Comparison of ENCODE assay signal across 22 cellular contexts in the genomic region with DNA sequence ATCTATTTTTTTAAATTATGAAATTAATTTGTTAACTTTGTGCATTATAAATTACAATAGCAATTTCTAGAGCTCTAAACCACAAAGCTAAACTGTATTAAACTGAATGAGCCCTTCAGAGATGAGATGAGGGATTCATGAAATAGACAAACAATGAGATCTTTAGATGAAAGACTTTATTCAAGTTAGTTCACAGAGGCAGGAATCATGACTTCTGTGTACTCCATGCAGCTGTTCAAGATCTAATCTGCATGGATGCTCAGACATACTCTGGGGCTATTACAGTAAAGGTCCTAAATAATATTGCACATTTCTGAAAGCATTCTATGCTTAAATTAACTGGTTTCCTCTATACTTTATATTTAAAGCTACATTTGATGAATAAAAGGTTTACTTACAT.
"Had no signal": no experiment of that assay in that cellular context is flagged by ENCODE, and none has a peak within 500 bp of the region (broad histone marks: within the 10 kb centered on the region; RNA-seq: fewer than 3 reads in every experiment).

No MANE protein-coding gene starts in this region.

- H3K4me2 ChIP-seq: smooth muscle cell had no signal

- H3K4me3 Mint-ChIP-seq: activated CD8-positive, alpha-beta T cell treated with anti-CD3 and anti-CD28 coated beads for 36 hours; activated T-cell treated with anti-CD3 and anti-CD28 coated beads, Interleukin-2, amount 50 U/mL, for 4 hours; effector memory CD8-positive, alpha-beta T cell; memory B cell; natural killer cell treated with Interleukin-12 subunit alpha and Interleukin-12 subunit beta and Interleukin-15 and Interleukin-18, amount 100 ng/mL, for 72 hours; WTC11 had no signal

- H3K4me1 Mint-ChIP-seq: WTC11 had no signal

- H3K27ac Mint-ChIP-seq: activated CD8-positive, alpha-beta T cell treated with anti-CD3 and anti-CD28 coated beads for 36 hours; activated naive CD4-positive, alpha-beta T cell treated with anti-CD3 and anti-CD28 coated beads, Interleukin-2, amount 50 U/mL, for 72 hours; effector memory CD8-positive, alpha-beta T cell; progenitor cell of endocrine pancreas; WTC11 had no signal

- ATAC-seq: activated CD8-positive, alpha-beta T cell treated with anti-CD3 and anti-CD28 coated beads for 36 hours; activated naive CD4-positive, alpha-beta T cell treated with anti-CD3 and anti-CD28 coated beads, Interleukin-2, amount 50 U/mL, for 72 hours; activated T-cell treated with anti-CD3 and anti-CD28 coated beads, Interleukin-2, amount 50 U/mL, for 4 hours; body of pancreas; effector memory CD8-positive, alpha-beta T cell; left lung; natural killer cell treated with Interleukin-12 subunit alpha and Interleukin-12 subunit beta and Interleukin-15 and Interleukin-18, amount 100 ng/mL, for 72 hours; right cardiac atrium; stimulated activated naive CD8-positive, alpha-beta T cell treated with anti-CD3 and anti-CD28 coated beads, Interleukin-15, Interleukin-2, amounts not matched to agents 100 U/mL and 50 U/mL, for 24 hours; WTC11 had no signal

- H3K4me3 ChIP-seq: body of pancreas, left lung, smooth muscle cell, testis, upper lobe of left lung had no signal

- H3K27me3 ChIP-seq: body of pancreas, left lung, testis, upper lobe of left lung had no signal

- H3K4me1 ChIP-seq: body of pancreas, left lung, testis had no signal

- H3K27ac ChIP-seq: body of pancreas, left lung, testis, upper lobe of left lung had no signal

- H3K27me3 Mint-ChIP-seq: activated CD8-positive, alpha-beta T cell treated with anti-CD3 and anti-CD28 coated beads for 36 hours; effector memory CD8-positive, alpha-beta T cell; memory B cell; natural killer cell treated with Interleukin-12 subunit alpha and Interleukin-12 subunit beta and Interleukin-15 and Interleukin-18, amount 100 ng/mL, for 72 hours; progenitor cell of endocrine pancreas had no signal

- DNase-seq: activated CD4-positive, alpha-beta T cell treated with anti-CD3 and anti-CD28 coated beads for 4 hours; activated CD8-positive, alpha-beta T cell treated with anti-CD3 and anti-CD28 coated beads for 36 hours; activated gamma-delta T cell; activated T-cell treated with anti-CD3 and anti-CD28 coated beads, Interleukin-2, amount 50 U/mL, for 4 hours; amniotic stem cell; body of pancreas; cortex of kidney; effector memory CD8-positive, alpha-beta T cell; islet precursor cell; left lung; occipital lobe; right cardiac atrium; stimulated activated naive CD8-positive, alpha-beta T cell treated with anti-CD3 and anti-CD28 coated beads, Interleukin-15, Interleukin-2, amounts not matched to agents 100 U/mL and 50 U/mL, for 24 hours; T-helper 2 cell; testis; upper lobe of left lung had no signal
